ENCODE assay signal across 26 cellular contexts in genomic region chr20:63663332-63664066, GRCh38. TPM values are rescaled to one million over a fixed set of nuclear protein-coding genes. Genes with fewer than 3 reads are reported as not detected.
"Had no signal": no experiment of that assay in that cellular context is flagged by ENCODE, and none has a peak within 500 bp of the region (broad histone marks: within the 10 kb centered on the region; RNA-seq: fewer than 3 reads in every experiment).

No MANE protein-coding gene starts in this region.

- H3K9me3 ChIP-seq: ovary, psoas muscle, sigmoid colon, stomach, thoracic aorta, thyroid gland, tibial nerve, upper lobe of left lung, vagina had no signal

- H3K27ac ChIP-seq: neural progenitor cell, ovary, parathyroid adenoma, psoas muscle, sigmoid colon, stomach, thoracic aorta, thyroid gland, tibial nerve, upper lobe of left lung, vagina had no signal

- H3K4me3 ChIP-seq: neural progenitor cell, ovary, psoas muscle, sigmoid colon, stomach, thoracic aorta, thyroid gland, tibial nerve, upper lobe of left lung, vagina had no signal

- FAIRE-seq: small intestine, urothelium cell line had no signal

- H3K9ac ChIP-seq: neural progenitor cell, parathyroid adenoma had no signal

- H3K27me3 ChIP-seq: neural progenitor cell, ovary, sigmoid colon, stomach, thyroid gland, tibial nerve, upper lobe of left lung, vagina had no signal

- ATAC-seq: naive thymus-derived CD4-positive, alpha-beta T cell; psoas muscle; right cardiac atrium; stimulated activated naive B cell treated with anti-CD40 and anti-IgM and Interleukin-4, amounts not matched to agents 10 μg/mL and 1 μg/mL and 100 μg/mL, for 72 hours had no signal

- H3K4me2 ChIP-seq: neural progenitor cell had no signal

- H3K36me3 ChIP-seq: neural progenitor cell, ovary had no signal

- H3K4me1 ChIP-seq: neural progenitor cell had no signal

- DNase-seq: naive thymus-derived CD4-positive, alpha-beta T cell; occipital lobe; posterior cingulate gyrus; psoas muscle; sigmoid colon; small intestine; stimulated activated CD4-positive, alpha-beta T cell treated with anti-CD3 and anti-CD28 coated beads, Interleukin-15, amount 100 ng/mL, for 24 hours; stimulated activated CD4-positive, alpha-beta T cell treated with anti-CD3 and anti-CD28 coated beads, Interleukin-2, amount 100 ng/mL, for 24 hours; stimulated activated CD4-positive, alpha-beta T cell treated with anti-CD3 and anti-CD28 coated beads, Interleukin-2, amount 100 ng/mL, for 48 hours; stimulated activated CD4-positive, alpha-beta T cell treated with anti-CD3 and anti-CD28 coated beads, Interleukin-4, amount 100 ng/mL, for 24 hours; stimulated activated naive B cell treated with anti-CD40 and anti-IgM and Interleukin-4, amounts not matched to agents 10 μg/mL and 1 μg/mL and 100 μg/mL, for 72 hours; stimulated activated naive CD4-positive, alpha-beta T cell treated with Interleukin-2 at 50 U/mL for 16 hours; stomach; thyroid gland; trophoblast cell had no signal

- H2AFZ ChIP-seq: neural progenitor cell, parathyroid adenoma had no signal

RNA-seq across cellular contexts. Expression of gene TNFRSF6B, which starts 33.0 kb away (rescaled TPM):
- total RNA-seq: occipital lobe, progenitor cell of endocrine pancreas, skeletal muscle tissue had no signal
